ENCODE assay signal across 23 cellular contexts in the genomic region with DNA sequence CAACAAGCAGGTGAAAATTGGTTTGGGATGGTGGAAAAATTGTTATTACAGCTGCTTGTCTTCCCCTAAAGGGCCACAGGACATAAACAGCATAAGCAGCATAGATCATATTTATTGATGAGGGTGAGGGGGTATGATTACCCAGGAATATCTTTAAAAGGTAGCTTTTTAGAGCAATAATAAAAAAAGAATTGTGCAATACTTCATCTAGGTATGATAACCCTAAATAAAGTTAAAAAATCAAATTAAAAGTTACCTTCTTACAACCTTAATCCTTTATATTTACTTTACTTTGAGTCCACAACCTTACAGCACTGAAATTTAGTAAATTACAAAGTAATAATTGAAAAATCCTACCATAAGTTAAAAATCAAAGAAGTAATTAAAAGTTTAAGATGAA.
DNase-seq lines count a peak whose midpoint lies in the region; ATAC-seq, FAIRE-seq and TF ChIP-seq lines count a peak whose summit lies in the region.
"Had no signal": no experiment of that assay in that cellular context is flagged by ENCODE, and none has a peak within 500 bp of the region (broad histone marks: within the 10 kb centered on the region; RNA-seq: fewer than 3 reads in every experiment).

No MANE protein-coding gene starts in this region.

- CTCF ChIA-PET in IMR-90 (lab: Yijun Ruan, JAX) (no interaction called here), K562 (lab: Yijun Ruan, JAX; ENCODE audit: low intra/inter-chr PET ratio) (no interaction called here)

- H2AFZ ChIP-seq in IMR-90 (replicated peaks; ENCODE audit: low read length, poor library complexity) (no peak overlapping the region), K562 (ENCODE audit: low read depth, low read length) (no peak overlapping the region)

- no peaks in the 10 kb centered on the region for H4K20me1 ChIP-seq in IMR-90 (ENCODE audit: insufficient read depth, low read length)
- no peaks in the 10 kb centered on the region for H4K20me1 ChIP-seq in K562 (replicated peaks; ENCODE audit: control insufficient read depth, insufficient read depth, low read length)
- H4K20me1 ChIP-seq: BLaER1 treated with 17β-estradiol and CSF1 and Interleukin-3, amounts not matched to agents 10 nM and 100 nM had no signal

- H3K4ac ChIP-seq in IMR-90 (ENCODE audit: low read depth, low read length) = no peak overlapping the region

- no peaks in the 10 kb centered on the region for H3K36me3 ChIP-seq in IMR-90 (ENCODE audit: control insufficient read depth, insufficient read depth, low read length)
- H3K36me3 ChIP-seq in K562 (ENCODE audit: control insufficient read depth, insufficient read depth, low read length) = no peaks in the 10 kb centered on the region
- H3K36me3 ChIP-seq in suprapubic skin = no peaks in the 10 kb centered on the region
- H3K36me3 ChIP-seq: BLaER1 treated with 17β-estradiol and CSF1 and Interleukin-3, amounts not matched to agents 10 nM and 100 nM had no signal

- no peaks in the 10 kb centered on the region for H3K27me3 ChIP-seq in IMR-90 (ENCODE audit: control insufficient read depth, insufficient read depth, low read length)
- H3K27me3 ChIP-seq in K562 (ENCODE audit: control insufficient read depth in 2 of 2, insufficient read depth in 2 of 2, low read length in 2 of 2) = no peaks in the 10 kb centered on the region
- H3K27me3 ChIP-seq in suprapubic skin = no peaks in the 10 kb centered on the region
- H3K27me3 ChIP-seq: BLaER1 treated with 17β-estradiol and CSF1 and Interleukin-3, amounts not matched to agents 10 nM and 100 nM had no signal

- H3K4me1 ChIP-seq in IMR-90 (ENCODE audit: control insufficient read depth, insufficient read depth, low read length) (no peaks in the 10 kb centered on the region), K562 (replicated peaks in 1 of 2; ENCODE audit: control insufficient read depth in 2 of 2, insufficient read depth in 2 of 2, low read length in 2 of 2) (no peaks in the 10 kb centered on the region), suprapubic skin (no peaks in the 10 kb centered on the region)
- H3K4me1 ChIP-seq: BLaER1 treated with 17β-estradiol and CSF1 and Interleukin-3, amounts not matched to agents 10 nM and 100 nM had no signal

- H3K56ac ChIP-seq in IMR-90 (ENCODE audit: extremely low read depth, insufficient read depth, low read length) = no peak overlapping the region

- no peaks in the 10 kb centered on the region for H3K79me2 ChIP-seq in K562 (ENCODE audit: control insufficient read depth, insufficient read depth, low read length)

- H3K14ac ChIP-seq in IMR-90 (replicated peaks; ENCODE audit: low read depth, low read length) = no peak overlapping the region

- H3K4me3 ChIP-seq in IMR-90 (ENCODE audit: insufficient read depth, low read depth, low read length) (no peak overlapping the region), K562 (no peak overlapping the region), suprapubic skin (no peak overlapping the region)
- H3K4me3 ChIP-seq: BLaER1 treated with 17β-estradiol and CSF1 and Interleukin-3, amounts not matched to agents 10 nM and 100 nM had no signal

- H2BK120ac ChIP-seq in IMR-90 (ENCODE audit: low read depth, low read length) = no peak overlapping the region

- H3K9ac ChIP-seq in IMR-90 (ENCODE audit: low read depth, low read length) = no peak overlapping the region
- no peak overlapping the region for H3K9ac ChIP-seq in K562 (ENCODE audit: insufficient read depth in 1 of 2, low read depth in 2 of 2, low read length in 2 of 2)
- H3K9ac ChIP-seq: BLaER1 treated with 17β-estradiol and CSF1 and Interleukin-3, amounts not matched to agents 10 nM and 100 nM had no signal

- no peak for TF ChIP-seq CTCF in IMR-90 (conservative IDR thresholded peaks at IDR 0.05; ENCODE audit: low read depth, low read length)
- TF ChIP-seq CTCF in K562 (IDR thresholded peaks at IDR 0.05 in 2 of 3, conservative IDR thresholded peaks at IDR 0.05 in 1 of 3; ENCODE audit: insufficient read depth in 2 of 3, low read depth in 1 of 3, low read length in 3 of 3) = no peak
- no peak for TF ChIP-seq CTCF in suprapubic skin (IDR thresholded peaks at IDR 0.05)

- H3K27ac ChIP-seq in IMR-90 (ENCODE audit: insufficient read depth, low read length) = no peak overlapping the region
- no peak overlapping the region for H3K27ac ChIP-seq in K562 (ENCODE audit: extremely low read depth, low read depth, low read length)
- H3K27ac ChIP-seq in suprapubic skin = no peak overlapping the region
- H3K27ac ChIP-seq: BLaER1 treated with 17β-estradiol and CSF1 and Interleukin-3, amounts not matched to agents 10 nM and 100 nM; C4-2B had no signal

- no peak overlapping the region for H2BK20ac ChIP-seq in IMR-90 (ENCODE audit: low read depth, low read length)

- no peak overlapping the region for H2BK5ac ChIP-seq in IMR-90 (ENCODE audit: low read depth, low read length, poor library complexity, severe bottlenecking)

- no peak overlapping the region for H4K5ac ChIP-seq in IMR-90 (ENCODE audit: low read depth, low read length)

- H3K79me1 ChIP-seq in IMR-90 (ENCODE audit: low read depth in 1 of 2, low read length in 2 of 2) = no peaks in the 10 kb centered on the region

- intact Hi-C loops in IMR-90 (cut with micrococcal nuclease) (no loop called here), K562 (cut with micrococcal nuclease) (no loop called here)

- no peak for FAIRE-seq in K562 (lab: Jason Lieb, UNC)
- FAIRE-seq: A204.1, GM12891, GM19239 had no signal

- dilution Hi-C loops in IMR-90 (cut with HindIII; ENCODE audit: low sequenced_read_pairs, unreplicated experiment) = no loop called here

- no peaks in the 10 kb centered on the region for H3K9me1 ChIP-seq in IMR-90 (ENCODE audit: insufficient read depth, low read length)
- no peaks in the 10 kb centered on the region for H3K9me1 ChIP-seq in K562 (ENCODE audit: control insufficient read depth, insufficient read depth, low read length)

- H2AK5ac ChIP-seq in IMR-90 (ENCODE audit: low read depth, low read length) = no peak overlapping the region

- DNase-seq in IMR-90 (no peak), K562 (ENCODE audit: extremely low read depth in 1 of 4, low spot score in 3 of 4) (no peak), COLO829 (ENCODE audit: low spot score) (no peak), suprapubic skin (ENCODE audit: low spot score in 2 of 2) (no peak), NCI-H2196 (lab: John Stamatoyannopoulos, UW; ENCODE audit: unreplicated experiment) (no peak)
- DNase-seq: 8988T; ACHN; AML-193; CD4-positive, alpha-beta T cell; CD8-positive, alpha-beta T cell; COR-L47; DMS 273 treated with DMSO at 0.1 percent for 48 hours; DMS153; DMS53; DMS79; DND-41; EL; GF-D8 had no signal

- no peak for ATAC-seq in IMR-90 (ENCODE audit: low read depth)
- ATAC-seq in K562 = no peak
- ATAC-seq: CD8-positive, alpha-beta T cell had no signal

- no peak overlapping the region for H4K8ac ChIP-seq in IMR-90 (ENCODE audit: low read depth in 2 of 2, low read length in 2 of 2)

- TF ChIP-seq EP300 in K562 (IDR thresholded peaks at IDR 0.05; ENCODE audit: low read length) (no peak), suprapubic skin (IDR thresholded peaks at IDR 0.05) (no peak)

- no peak overlapping the region for H2BK15ac ChIP-seq in IMR-90 (ENCODE audit: low read depth, low read length)

- H2AK9ac ChIP-seq in IMR-90 (replicated peaks; ENCODE audit: low read depth, low read length, poor library complexity) = no peak overlapping the region

- H3K23ac ChIP-seq in IMR-90 (ENCODE audit: low read depth, low read length) = no peak overlapping the region

- no TSS peak for BruUV-seq in IMR-90 (replicated peaks; lab: Mats Ljungman, UMichigan)
- no TSS peak for BruUV-seq in K562 (replicated peaks; lab: Mats Ljungman, UMichigan)

- in situ Hi-C loops in IMR-90 (cut with MboI; ENCODE audit: low sequenced_read_pairs) (no loop called here), K562 (cut with MboI) (no loop called here)

- no peak overlapping the region for H3K18ac ChIP-seq in IMR-90 (ENCODE audit: low read depth, low read length)

- TF ChIP-seq POLR2A in IMR-90 (IDR thresholded peaks at IDR 0.05; ENCODE audit: low read depth, low read length) (no peak), K562 (conservative IDR thresholded peaks at IDR 0.05) (no peak), suprapubic skin (IDR thresholded peaks at IDR 0.05) (no peak)

- POLR2A ChIA-PET in IMR-90 (lab: Charles Lee; ENCODE audit: unreplicated experiment) = no interaction called here
- POLR2A ChIA-PET in K562 (lab: Yijun Ruan, JAX) = no interaction called here

- H3K9me3 ChIP-seq in IMR-90 (ENCODE audit: control insufficient read depth, insufficient read depth, low read length) (no peaks in the 10 kb centered on the region), K562 (replicated peaks; ENCODE audit: control insufficient read depth, insufficient read depth, low read depth, low read length) (no peaks in the 10 kb centered on the region), suprapubic skin (no peaks in the 10 kb centered on the region)
- H3K9me3 ChIP-seq: BLaER1 treated with 17β-estradiol and CSF1 and Interleukin-3, amounts not matched to agents 10 nM and 100 nM had no signal

- no peak for TF ChIP-seq RAD21 in IMR-90 (IDR thresholded peaks at IDR 0.05; ENCODE audit: low read length)
- no peak for TF ChIP-seq RAD21 in K562 (CRISPR knock-in tag; conservative IDR thresholded peaks at IDR 0.05 in 1 of 2, IDR thresholded peaks at IDR 0.05 in 1 of 2)

- no peak overlapping the region for H4K91ac ChIP-seq in IMR-90 (ENCODE audit: insufficient read depth, low read depth, low read length)

- H3K4me2 ChIP-seq in IMR-90 (ENCODE audit: low read depth, low read length) (no peak overlapping the region), K562 (ENCODE audit: insufficient read depth, low read length) (no peak overlapping the region)
- H3K4me2 ChIP-seq: BLaER1 treated with 17β-estradiol and CSF1 and Interleukin-3, amounts not matched to agents 10 nM and 100 nM had no signal

TF ChIP-seq in K562, 482 proteins besides CTCF, POLR2A, EP300 and RAD21 (continues in another document):
- TF ChIP-seq TAL1 (IDR thresholded peaks at IDR 0.05) = no peak
- peak; percentile 70 for TF ChIP-seq CEBPB (tag; IDR thresholded peaks at IDR 0.05)
- no peak for TF ChIP-seq ZKSCAN3 (CRISPR knock-in tag; IDR thresholded peaks at IDR 0.05)
- TF ChIP-seq TEAD2 (tag; IDR thresholded peaks at IDR 0.05) = no peak
- TF ChIP-seq SNAPC5 (CRISPR knock-in tag; IDR thresholded peaks at IDR 0.05) = no peak
- TF ChIP-seq, protein P1, sequence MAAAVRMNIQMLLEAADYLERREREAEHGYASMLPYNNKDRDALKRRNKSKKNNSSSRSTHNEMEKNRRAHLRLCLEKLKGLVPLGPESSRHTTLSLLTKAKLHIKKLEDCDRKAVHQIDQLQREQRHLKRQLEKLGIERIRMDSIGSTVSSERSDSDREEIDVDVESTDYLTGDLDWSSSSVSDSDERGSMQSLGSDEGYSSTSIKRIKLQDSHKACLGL (CRISPR knock-in tag; IDR thresholded peaks at IDR 0.05; ENCODE audit: borderline replicate concordance, poor library complexity, severe bottlenecking) = no peak
- TF ChIP-seq RB1 (IDR thresholded peaks at IDR 0.05; ENCODE audit: low read depth) = no peak
